ENCODE assay signal across 19 cellular contexts in the genomic region with DNA sequence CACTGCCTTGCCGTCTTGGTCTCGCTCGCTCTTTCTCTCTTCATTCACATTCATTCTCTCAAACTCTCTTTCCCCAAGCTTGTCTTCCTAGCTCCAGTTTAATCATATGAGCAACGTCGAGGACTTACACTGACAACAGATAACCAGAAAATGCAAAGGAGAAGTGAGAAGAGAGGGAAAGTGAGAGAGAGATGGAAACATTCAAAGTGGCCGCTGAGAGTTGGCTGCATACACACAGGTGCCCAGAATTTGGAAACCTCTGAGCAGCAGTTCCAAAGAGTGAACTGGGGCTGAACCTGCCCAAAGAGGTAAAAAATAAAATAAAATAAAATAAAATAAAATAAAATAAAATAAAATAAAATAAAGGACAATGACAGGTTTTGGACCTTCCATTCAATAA.
"Had no signal": no experiment of that assay in that cellular context is flagged by ENCODE, and none has a peak within 500 bp of the region (broad histone marks: within the 10 kb centered on the region; RNA-seq: fewer than 3 reads in every experiment).

No MANE protein-coding gene starts in this region.

- H3K4me3 ChIP-seq: ascending aorta, heart right ventricle, ovary, prostate gland, transverse colon had no signal

- H3K9me3 ChIP-seq: ascending aorta, heart right ventricle, ovary, prostate gland, transverse colon had no signal

- H3K4me1 ChIP-seq: prostate gland had no signal

- DNase-seq: activated B cell treated with CpG ODN at 0.5 μM for 24 hours; activated CD4-positive, alpha-beta T cell treated with anti-CD3 and anti-CD28 coated beads for 36 hours; activated CD4-positive, alpha-beta T cell treated with anti-CD3 and anti-CD28 coated beads, Interleukin-2, amount 50 U/mL, for 4 hours; caudate nucleus; effector CD8-positive, alpha-beta T cell; erythroblast; heart right ventricle; islet precursor cell; left cardiac atrium; ovary; stimulated activated CD4-positive, alpha-beta T cell treated with anti-CD3 and anti-CD28 coated beads, Interleukin-2, amount 100 ng/mL, for 48 hours; stimulated activated CD8-positive, alpha-beta memory T cell treated with anti-CD3 and anti-CD28 coated beads, Interleukin-4, amount 100 ng/mL, for 48 hours; stimulated activated naive CD8-positive, alpha-beta T cell treated with anti-CD3 and anti-CD28 coated beads, Interleukin-15, Interleukin-2, amounts not matched to agents 100 U/mL and 50 U/mL, for 24 hours; T-helper 9 cell; transverse colon had no signal

- H3K4me3 Mint-ChIP-seq: activated B cell treated with CpG ODN at 0.5 μM for 24 hours; activated CD4-positive, alpha-beta T cell treated with anti-CD3 and anti-CD28 coated beads for 36 hours; natural killer cell treated with Interleukin-12 subunit alpha and Interleukin-12 subunit beta and Interleukin-15 and Interleukin-18, amount 100 ng/mL, for 72 hours had no signal

- H3K27ac Mint-ChIP-seq: natural killer cell treated with Interleukin-12 subunit alpha and Interleukin-12 subunit beta and Interleukin-15 and Interleukin-18, amount 100 ng/mL, for 72 hours had no signal

- H3K27me3 Mint-ChIP-seq: activated B cell treated with CpG ODN at 0.5 μM for 24 hours; activated CD4-positive, alpha-beta T cell treated with anti-CD3 and anti-CD28 coated beads for 36 hours; natural killer cell treated with Interleukin-12 subunit alpha and Interleukin-12 subunit beta and Interleukin-15 and Interleukin-18, amount 100 ng/mL, for 72 hours had no signal

- H3K27me3 ChIP-seq: ascending aorta, brain microvascular endothelial cell, heart right ventricle, ovary, transverse colon had no signal

- H3K27ac ChIP-seq: ovary, prostate gland, transverse colon had no signal

- ATAC-seq: natural killer cell treated with Interleukin-12 subunit alpha and Interleukin-12 subunit beta and Interleukin-15 and Interleukin-18, amount 100 ng/mL, for 72 hours; stimulated activated naive CD8-positive, alpha-beta T cell treated with anti-CD3 and anti-CD28 coated beads, Interleukin-15, Interleukin-2, amounts not matched to agents 100 U/mL and 50 U/mL, for 24 hours had no signal

- H3K36me3 ChIP-seq: ovary, prostate gland had no signal

- H3K9me3 Mint-ChIP-seq: activated B cell treated with CpG ODN at 0.5 μM for 24 hours; natural killer cell treated with Interleukin-12 subunit alpha and Interleukin-12 subunit beta and Interleukin-15 and Interleukin-18, amount 100 ng/mL, for 72 hours had no signal
